Comparison of ENCODE assay signal across 8 cellular contexts in the genomic region with DNA sequence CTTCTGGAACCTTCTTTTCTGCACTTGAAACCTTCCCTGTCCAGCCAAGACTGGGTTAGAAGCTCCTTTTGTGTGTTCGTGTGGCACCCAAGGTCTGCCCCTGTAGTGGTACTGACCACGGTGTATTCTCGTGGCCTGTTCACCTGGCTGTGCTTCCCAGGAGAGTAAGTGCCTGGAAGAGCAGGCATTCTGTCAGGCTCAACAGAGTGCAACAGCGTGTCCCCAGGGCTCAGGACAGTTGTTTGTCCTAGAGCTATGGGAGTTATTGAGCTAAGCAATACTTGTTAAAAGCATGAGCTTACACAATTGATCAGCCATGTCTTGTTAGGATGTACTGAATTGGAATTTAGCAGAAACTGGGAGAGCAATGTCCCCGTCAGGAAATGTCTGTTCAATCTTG. TPM values are rescaled to one million over a fixed set of nuclear protein-coding genes. Genes with fewer than 3 reads are reported as not detected.
A peak's percentile ranks its signal among the peaks of the same experiment; 100 is the strongest.
DNase-seq lines count a peak whose midpoint lies in the region; ATAC-seq and TF ChIP-seq lines count a peak whose summit lies in the region.

No MANE protein-coding gene starts in this region.

- TF ChIP-seq CTCF in endodermal cell (conservative IDR thresholded peaks at IDR 0.05): no peak
- TF ChIP-seq CTCF in osteocyte (IDR thresholded peaks at IDR 0.05): no peak

- H3K9ac ChIP-seq in endodermal cell (ENCODE audit: extremely low read depth, low read length, poor library complexity, severe bottlenecking): no peak overlapping the region

- H3K27ac ChIP-seq in CD4-positive, CD25-positive, alpha-beta regulatory T cell (ENCODE audit: insufficient read depth, low read length, poor library complexity, severe bottlenecking): no peak overlapping the region
- H3K27ac ChIP-seq in KOPT-K1 (ENCODE audit: low read depth, low read length, poor library complexity, severe bottlenecking): peak overlapping the region; percentile 98
- no peak overlapping the region for H3K27ac ChIP-seq in endodermal cell (ENCODE audit: low read depth, low read length)

- peak overlapping the region in 2 of 3 donors; percentile 49 to 65 for H3K27ac Mint-ChIP-seq in CD4-positive, CD25-positive, alpha-beta regulatory T cell
- H3K27ac Mint-ChIP-seq in endodermal cell (peak overlapping the region; percentile 29), osteocyte (ENCODE audit: unreplicated experiment) (peak overlapping the region; percentile 95)

- peaks cover 0 to under 1% (median 0%) of the 10 kb centered on the region in 7 donors for H3K9me3 Mint-ChIP-seq in CD4-positive, CD25-positive, alpha-beta regulatory T cell
- no peaks in the 10 kb centered on the region for H3K9me3 Mint-ChIP-seq in endodermal cell
- no peaks in the 10 kb centered on the region for H3K9me3 Mint-ChIP-seq in osteocyte (ENCODE audit: unreplicated experiment)

- no peaks in the 10 kb centered on the region for H3K27me3 Mint-ChIP-seq in CD4-positive, CD25-positive, alpha-beta regulatory T cell
- no peaks in the 10 kb centered on the region for H3K27me3 Mint-ChIP-seq in endodermal cell (ENCODE audit: insufficient read depth)
- H3K27me3 Mint-ChIP-seq in osteocyte (ENCODE audit: unreplicated experiment): no peaks in the 10 kb centered on the region

- H3K4me3 ChIP-seq in CD4-positive, CD25-positive, alpha-beta regulatory T cell (ENCODE audit: low read depth, low read length): no peak overlapping the region
- no peak overlapping the region for H3K4me3 ChIP-seq in endodermal cell (ENCODE audit: low read length)

- H3K4me1 ChIP-seq in CD4-positive, CD25-positive, alpha-beta regulatory T cell (ENCODE audit: control insufficient read depth, insufficient read depth, low read length, poor library complexity, severe bottlenecking): peaks cover 26% of the 10 kb centered on the region
- peaks cover 6% of the 10 kb centered on the region for H3K4me1 ChIP-seq in endodermal cell (ENCODE audit: control insufficient read depth, insufficient read depth, low read length)

- no peak for ATAC-seq in CD4-positive, CD25-positive, alpha-beta regulatory T cell (ENCODE audit: low read depth in 2 of 2)

- no peaks in the 10 kb centered on the region for H3K27me3 ChIP-seq in CD4-positive, CD25-positive, alpha-beta regulatory T cell (ENCODE audit: control insufficient read depth, insufficient read depth, low read length)
- no peaks in the 10 kb centered on the region for H3K27me3 ChIP-seq in endodermal cell (ENCODE audit: control insufficient read depth, insufficient read depth, low read length, poor library complexity, severe bottlenecking)

- H3K36me3 Mint-ChIP-seq in CD4-positive, CD25-positive, alpha-beta regulatory T cell: peaks cover 21% of the 10 kb centered on the region
- H3K36me3 Mint-ChIP-seq in endodermal cell (ENCODE audit: low read depth) (peaks cover 10% of the 10 kb centered on the region), osteocyte (ENCODE audit: unreplicated experiment) (no peaks in the 10 kb centered on the region)

- H3K9me3 ChIP-seq in CD4-positive, CD25-positive, alpha-beta regulatory T cell (ENCODE audit: control insufficient read depth in 2 of 2, low read length in 2 of 2): no peaks in the 10 kb centered on the region
- H3K9me3 ChIP-seq in KOPT-K1 (ENCODE audit: insufficient read depth, low read length, poor library complexity, severe bottlenecking) (peaks cover under 1% of the 10 kb centered on the region), endodermal cell (ENCODE audit: control insufficient read depth, low read length) (no peaks in the 10 kb centered on the region)

- WGBS in endodermal cell (ENCODE audit: insufficient coverage in 1 of 2, insufficient read length in 1 of 2), 2 experiments: 64 to 75% methylated on average over 4 of the region's 5 CpGs

- DNase-seq in CD4-positive, CD25-positive, alpha-beta regulatory T cell: no peak
- DNase-seq in endodermal cell: peak; percentile 74
- DNase-seq in osteocyte (ENCODE audit: extremely low spot score, unreplicated experiment): no peak
- no peak for DNase-seq in cortex of kidney (lab: John Stamatoyannopoulos, UW)
- no peak for DNase-seq in NCI-H1694 (lab: John Stamatoyannopoulos, UW)
- no peak for DNase-seq in NCI-H1048 (lab: John Stamatoyannopoulos, UW)
- no peak for DNase-seq in GM19240 (ENCODE audit: insufficient read length, low spot score)

- peaks cover 24 to 53% (median 39%) of the 10 kb centered on the region in 4 donors for H3K4me1 Mint-ChIP-seq in CD4-positive, CD25-positive, alpha-beta regulatory T cell
- H3K4me1 Mint-ChIP-seq in endodermal cell: peaks cover 54% of the 10 kb centered on the region
- peaks cover 78% of the 10 kb centered on the region for H3K4me1 Mint-ChIP-seq in osteocyte (ENCODE audit: unreplicated experiment)

- peak overlapping the region in 3 of 4 donors; percentile 54 to 82 (median 66) for H3K4me3 Mint-ChIP-seq in CD4-positive, CD25-positive, alpha-beta regulatory T cell
- H3K4me3 Mint-ChIP-seq in endodermal cell (peak overlapping the region; percentile 82), osteocyte (ENCODE audit: unreplicated experiment) (peak overlapping the region; percentile 53)

- no peaks in the 10 kb centered on the region for H3K36me3 ChIP-seq in CD4-positive, CD25-positive, alpha-beta regulatory T cell (ENCODE audit: control insufficient read depth, insufficient read depth, low read length)
- H3K36me3 ChIP-seq in KOPT-K1 (ENCODE audit: insufficient read depth, low read length): no peaks in the 10 kb centered on the region
- no peaks in the 10 kb centered on the region for H3K36me3 ChIP-seq in endodermal cell (ENCODE audit: control insufficient read depth, insufficient read depth, low read length)

RNA-seq across cellular contexts. Expression of a gene that starts 12.9 kb away (rescaled TPM):
- 186 TPM for total RNA-seq in CD4-positive, CD25-positive, alpha-beta regulatory T cell
- polyA plus RNA-seq in CD4-positive, CD25-positive, alpha-beta regulatory T cell: 100 to 1,000 TPM in 1 of 4 donors, 10 to 100 TPM in 3; 53.0 to 110 (median 80.1) TPM
- 100 to 1,000 TPM; 156 to 230 TPM for total RNA-seq in endodermal cell
- polyA plus RNA-seq in endodermal cell (2013, experiment 1 of 2): 185 TPM
- 170 TPM for polyA plus RNA-seq in endodermal cell (2013, experiment 2 of 2)
- 754 and 795 TPM in 2 replicates for total RNA-seq in osteocyte

Comparison
In these comparisons a context has a peak if more than half of its experiments do, and no peak if none do; other contexts are left out.
1. H3K27ac Mint-ChIP-seq: peak in every context shown above with its lines; median percentile 95 in osteocyte; 57 in CD4-positive, CD25-positive, alpha-beta regulatory T cell; 29 in endodermal cell.